ENCODE assay signal across 8 cellular contexts in the genomic region with DNA sequence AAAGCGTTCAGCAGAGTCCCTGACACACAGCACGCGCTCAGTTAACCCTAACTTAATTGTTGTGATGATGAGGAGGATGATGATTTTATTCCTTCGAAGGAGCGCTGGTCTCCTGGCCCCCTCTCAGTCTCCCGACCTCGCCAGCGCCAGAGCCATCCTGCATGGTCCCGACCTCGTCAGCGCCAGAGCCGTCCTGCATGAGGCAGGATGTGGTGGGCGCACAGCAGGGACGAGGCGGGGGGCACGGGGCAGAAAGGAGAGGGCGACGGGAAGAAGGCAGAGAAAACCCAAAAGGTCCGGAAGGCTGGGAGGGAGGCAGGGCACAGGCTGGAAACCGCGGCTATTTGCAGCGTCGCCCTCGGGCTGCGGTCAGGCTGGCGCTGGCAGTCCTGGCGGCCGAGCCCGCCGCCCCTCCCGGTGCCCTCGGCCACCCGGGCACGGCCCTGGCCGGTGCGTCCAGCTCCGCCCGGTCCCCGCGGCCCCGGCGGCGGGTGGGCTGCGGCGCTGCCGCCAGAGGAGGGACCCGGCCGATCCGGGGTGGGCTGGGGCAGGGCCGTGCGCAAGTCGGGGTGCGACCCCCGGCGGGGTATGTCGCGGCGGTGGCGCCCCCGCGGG. TPM values are rescaled to one million over a fixed set of nuclear protein-coding genes. Genes with fewer than 3 reads are reported as not detected.
DNase-seq lines count a peak whose midpoint lies in the region; ATAC-seq, FAIRE-seq and TF ChIP-seq lines count a peak whose summit lies in the region.

No MANE protein-coding gene starts in this region.

- intact Hi-C loops in thyroid gland (cut with DNase I), result loop anchor here (5.0 kb wide), 2 partner anchors 144 to 274 kb away; partner anchors contain the start of genes NXPH3 and SLC35B1

- DNase-seq in A549 (ENCODE audit: low read depth in 1 of 2, low spot score in 1 of 2), result no peak
- DNase-seq in astrocyte of the spinal cord (ENCODE audit: low read depth, low spot score), result no peak
- peak; percentile 37 for DNase-seq in thyroid gland
- DNase-seq in effector CD4-positive, alpha-beta T cell, result no peak
- DNase-seq in NCI-H774 (lab: John Stamatoyannopoulos, UW), result no peak

- in situ Hi-C loops in astrocyte of the spinal cord (cut with HindIII; ENCODE audit: low sequenced_read_pairs), result no loop called here

- TF ChIP-seq RAD21 in A549 (conservative IDR thresholded peaks at IDR 0.05 in 1 of 2, IDR thresholded peaks at IDR 0.05 in 1 of 2), result no peak
- TF ChIP-seq RAD21 in liver (IDR thresholded peaks at IDR 0.05), result no peak

- TF ChIP-seq EP300 in A549 (IDR thresholded peaks at IDR 0.05), result no peak

- no peak for FAIRE-seq in A549 (lab: Jason Lieb, UNC)

- TF ChIP-seq POLR2A in A549 (IDR thresholded peaks at IDR 0.05; ENCODE audit: low read length), result no peak
- TF ChIP-seq POLR2A in thyroid gland (IDR thresholded peaks at IDR 0.05), result no peak

- POLR2A ChIA-PET in A549 (lab: Yijun Ruan, JAX), result interaction anchor here (0.9 to 1.3 kb wide), 2 partner anchors 63 to 143 kb away, joined by 3 read pairs; partner anchors contain the start of gene SLC35B1

- peak overlapping the region; percentile 89 for H3K4me2 ChIP-seq in A549

- H3K27ac ChIP-seq in A549 (peak overlapping the region; percentile 79 to 91), HUES48 (ENCODE audit: low read depth, low read length) (no peak overlapping the region), liver (ENCODE audit: low read depth in 1 of 2, low read length in 2 of 2) (no peak overlapping the region), thyroid gland (peak overlapping the region in 1 of 3 donors; percentile 8)

- 39% methylated on average over 43 of the region's 61 CpGs for WGBS in A549 (ENCODE audit: missing lambda C conversion rate)
- 4% methylated on average over 61 of the region's 61 CpGs for WGBS in liver
- WGBS in thyroid gland, 2 donors, result 4 to 7% methylated on average over 32 to 45 of the region's 61 CpGs

- CTCF ChIA-PET in A549 (lab: Yijun Ruan, JAX), result interaction anchor here (0.5 to 34.2 kb wide), 33 partner anchors 9 to 328 kb away, joined by 3 to 1602 read pairs (median 5); partner anchors contain the start of genes DLX3, DLX4, NXPH3 and SLC35B1

- H3K36me3 ChIP-seq in HUES48 (ENCODE audit: control insufficient read depth, insufficient read depth, low read length), result 0 out of 2 replicates have a peak, but pooled peaks cover 4% of the 10 kb centered on the region
- H3K36me3 ChIP-seq in liver (ENCODE audit: control insufficient read depth in 4 of 4, insufficient read depth in 3 of 4, low read depth in 1 of 4, low read length in 3 of 4), result no peaks in the 10 kb centered on the region
- H3K36me3 ChIP-seq in thyroid gland, result no peaks in the 10 kb centered on the region

- peak overlapping the region; percentile 72 for H3K4me3 ChIP-seq in A549
- H3K4me3 ChIP-seq in HUES48 (ENCODE audit: low read depth, low read length), result peak overlapping the region; percentile 56
- H3K4me3 ChIP-seq in astrocyte of the spinal cord (ENCODE audit: low read depth, low read length), result peak overlapping the region; percentile 51
- peak overlapping the region in 2 of 3 donors; percentile 67 to 73 for H3K4me3 ChIP-seq in liver (ENCODE audit: low read depth in 1 of 3, low read length in 3 of 3)
- H3K4me3 ChIP-seq in thyroid gland (replicated peaks in 1 of 3), result peak overlapping the region in 1 of 3 donors; percentile 56

- H3K9ac ChIP-seq in HUES48 (ENCODE audit: low read depth, low read length), result no peak overlapping the region; the same call in 1 of the 2 replicates
- no peak overlapping the region for H3K9ac ChIP-seq in liver (ENCODE audit: low read depth in 1 of 2, low read length in 2 of 2)

- H3K27me3 ChIP-seq in HUES48 (ENCODE audit: control insufficient read depth, insufficient read depth, low read length) (peaks cover 36% of the 10 kb centered on the region), liver (ENCODE audit: control insufficient read depth in 4 of 4, insufficient read depth in 4 of 4, low read length in 3 of 4) (no peaks in the 10 kb centered on the region), thyroid gland (no peaks in the 10 kb centered on the region)

- H3K4me1 ChIP-seq in A549 (peaks cover 3% of the 10 kb centered on the region; the same call in 1 of the 3 replicates), HUES48 (ENCODE audit: control insufficient read depth, insufficient read depth, low read length) (peaks cover 15% of the 10 kb centered on the region), liver (ENCODE audit: control insufficient read depth in 4 of 4, insufficient read depth in 4 of 4, low read length in 3 of 4) (peaks cover 4 to 17% (median 10%) of the 10 kb centered on the region in 4 donors), thyroid gland (peaks cover 3 to 9% of the 10 kb centered on the region in 2 donors)

- ATAC-seq in A549, result peak; percentile 15 to 17; a peak in 3 of 6 replicates
- ATAC-seq in GM19463 (IDR thresholded peaks at IDR 0.05; ENCODE audit: unreplicated experiment), result no peak

- no peaks in the 10 kb centered on the region for H3K9me3 ChIP-seq in A549
- no peaks in the 10 kb centered on the region for H3K9me3 ChIP-seq in HUES48 (ENCODE audit: control insufficient read depth, insufficient read depth, low read length)
- no peaks in the 10 kb centered on the region for H3K9me3 ChIP-seq in liver (ENCODE audit: control insufficient read depth in 4 of 4, low read length in 3 of 4)
- no peaks in the 10 kb centered on the region for H3K9me3 ChIP-seq in thyroid gland

- TF ChIP-seq CTCF in A549 (IDR thresholded peaks at IDR 0.05), result no peak
- TF ChIP-seq CTCF in astrocyte of the spinal cord (IDR thresholded peaks at IDR 0.05; ENCODE audit: low read depth, low read length), result no peak
- no peak for TF ChIP-seq CTCF in liver (IDR thresholded peaks at IDR 0.05; ENCODE audit: low read depth, low read length, missing input control)
- no peak for TF ChIP-seq CTCF in thyroid gland (IDR thresholded peaks at IDR 0.05)

TF ChIP-seq in A549, 52 proteins besides CTCF, POLR2A, EP300 and RAD21 (continues in another document):
- TF ChIP-seq ESRRA (IDR thresholded peaks at IDR 0.05; ENCODE audit: borderline replicate concordance, low read length) (no peak), CHD2 (IDR thresholded peaks at IDR 0.05; ENCODE audit: low read length, partially characterized antibody) (no peak), HOXA7 (CRISPR knock-in tag; IDR thresholded peaks at IDR 0.05) (no peak), CBX2 (IDR thresholded peaks at IDR 0.05; ENCODE audit: borderline replicate concordance, low read depth) (no peak), GATA3 (IDR thresholded peaks at IDR 0.05; ENCODE audit: borderline replicate concordance) (no peak), JUNB (IDR thresholded peaks at IDR 0.05) (no peak), CHD4 (IDR thresholded peaks at IDR 0.05; ENCODE audit: borderline replicate concordance) (no peak), PHF8 (IDR thresholded peaks at IDR 0.05; ENCODE audit: borderline replicate concordance, low read depth) (no peak), RARB (CRISPR knock-in tag; IDR thresholded peaks at IDR 0.05) (no peak), CBX8 (IDR thresholded peaks at IDR 0.05) (no peak), ZNF302 (CRISPR knock-in tag; IDR thresholded peaks at IDR 0.05) (no peak), RNF2 (IDR thresholded peaks at IDR 0.05; ENCODE audit: borderline replicate concordance, low read depth) (no peak), FOSB (CRISPR knock-in tag; IDR thresholded peaks at IDR 0.05) (no peak), HDAC2 (IDR thresholded peaks at IDR 0.05) (no peak), EHMT2 (IDR thresholded peaks at IDR 0.05; ENCODE audit: low read depth) (no peak), NR3C1 (IDR thresholded peaks at IDR 0.05) (no peak), MAZ (IDR thresholded peaks at IDR 0.05; ENCODE audit: borderline replicate concordance, low read depth, low read length) (no peak)

TF ChIP-seq in liver, 16 proteins besides CTCF, POLR2A, EP300 and RAD21 (continues in another document):
- TF ChIP-seq FOXA2 (IDR thresholded peaks at IDR 0.05), result no peak
- no peak for TF ChIP-seq RXRA (IDR thresholded peaks at IDR 0.05)
- TF ChIP-seq, protein P1, sequence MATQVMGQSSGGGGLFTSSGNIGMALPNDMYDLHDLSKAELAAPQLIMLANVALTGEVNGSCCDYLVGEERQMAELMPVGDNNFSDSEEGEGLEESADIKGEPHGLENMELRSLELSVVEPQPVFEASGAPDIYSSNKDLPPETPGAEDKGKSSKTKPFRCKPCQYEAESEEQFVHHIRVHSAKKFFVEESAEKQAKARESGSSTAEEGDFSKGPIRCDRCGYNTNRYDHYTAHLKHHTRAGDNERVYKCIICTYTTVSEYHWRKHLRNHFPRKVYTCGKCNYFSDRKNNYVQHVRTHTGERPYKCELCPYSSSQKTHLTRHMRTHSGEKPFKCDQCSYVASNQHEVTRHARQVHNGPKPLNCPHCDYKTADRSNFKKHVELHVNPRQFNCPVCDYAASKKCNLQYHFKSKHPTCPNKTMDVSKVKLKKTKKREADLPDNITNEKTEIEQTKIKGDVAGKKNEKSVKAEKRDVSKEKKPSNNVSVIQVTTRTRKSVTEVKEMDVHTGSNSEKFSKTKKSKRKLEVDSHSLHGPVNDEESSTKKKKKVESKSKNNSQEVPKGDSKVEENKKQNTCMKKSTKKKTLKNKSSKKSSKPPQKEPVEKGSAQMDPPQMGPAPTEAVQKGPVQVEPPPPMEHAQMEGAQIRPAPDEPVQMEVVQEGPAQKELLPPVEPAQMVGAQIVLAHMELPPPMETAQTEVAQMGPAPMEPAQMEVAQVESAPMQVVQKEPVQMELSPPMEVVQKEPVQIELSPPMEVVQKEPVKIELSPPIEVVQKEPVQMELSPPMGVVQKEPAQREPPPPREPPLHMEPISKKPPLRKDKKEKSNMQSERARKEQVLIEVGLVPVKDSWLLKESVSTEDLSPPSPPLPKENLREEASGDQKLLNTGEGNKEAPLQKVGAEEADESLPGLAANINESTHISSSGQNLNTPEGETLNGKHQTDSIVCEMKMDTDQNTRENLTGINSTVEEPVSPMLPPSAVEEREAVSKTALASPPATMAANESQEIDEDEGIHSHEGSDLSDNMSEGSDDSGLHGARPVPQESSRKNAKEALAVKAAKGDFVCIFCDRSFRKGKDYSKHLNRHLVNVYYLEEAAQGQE (IDR thresholded peaks at IDR 0.05), result no peak
- no peak for TF ChIP-seq JUND (IDR thresholded peaks at IDR 0.05)
- TF ChIP-seq HNF4G (IDR thresholded peaks at IDR 0.05), result no peak
- no peak for TF ChIP-seq ATF3 (IDR thresholded peaks at IDR 0.05)

RNA-seq across cellular contexts. Expression of gene TAC4, which starts 3.0 kb away (rescaled TPM):
- polyA plus RNA-seq in A549 (2011; rRNA removed) (not detected in 2 replicates), A549 (2017; fragmentation: RNase III; extraction: RNeasy Plus Mini Kit Qiagen cat#74134 plus additional on column Dnase treatment) (not detected in 3 replicates), liver (not detected)
- not detected in 2 replicates for polyA plus RNA-seq in A549 (2012; cell fraction: cytosol; rRNA removed)
- polyA plus RNA-seq in A549 (2012; cell fraction: nucleus; rRNA removed), result not detected in 2 replicates
- polyA minus RNA-seq in A549 (2011; rRNA and poly(A)+ RNA removed), result not detected in 2 replicates
- total RNA-seq in liver (not detected), thyroid gland (not detected)

Comparison
In these comparisons a context has a peak if more than half of its experiments do, and no peak if none do; other contexts are left out.
1. DNase-seq: peak in thyroid gland (2 of 2); none in A549 (0 of 2), astrocyte of the spinal cord (single experiment), effector CD4-positive, alpha-beta T cell (single experiment) and NCI-H774 (single experiment).
2. H3K27ac ChIP-seq: peak in A549 (2 of 2); none in HUES48 (single experiment) and liver (0 of 2).